ENCODE assay signal across 8 cellular contexts in genomic region chr1:72284398-72285073, GRCh38. TPM values are rescaled to one million over a fixed set of nuclear protein-coding genes. Genes with fewer than 3 reads are reported as not detected.
DNase-seq lines count a peak whose midpoint lies in the region; ATAC-seq and TF ChIP-seq lines count a peak whose summit lies in the region.

No MANE protein-coding gene starts in this region.

- DNase-seq in ELR (ENCODE audit: low read depth) = peak; percentile 96
- DNase-seq in HK-2 (ENCODE audit: unreplicated experiment) = peak; percentile 64
- peak in 2 of 3 donors; percentile 45 to 48 for DNase-seq in Peyer's patch
- DNase-seq in colonic mucosa = peak; percentile 22
- DNase-seq in left colon = peak; percentile 23 to 27
- no peak for DNase-seq in DMS114 treated with DMSO at 0.1 percent for 48 hours (lab: John Stamatoyannopoulos, UW; ENCODE audit: unreplicated experiment)

- H3K4me3 ChIP-seq in Peyer's patch (peak overlapping the region; percentile 36 to 63 (median 50)), colonic mucosa (peak overlapping the region; percentile 49)

- H3K9ac ChIP-seq in colonic mucosa (ENCODE audit: low read depth in 2 of 2, low read length in 2 of 2) = peak overlapping the region; percentile 41 to 58

- TF ChIP-seq CTCF in Peyer's patch (IDR thresholded peaks at IDR 0.05) (no peak), colonic mucosa (IDR thresholded peaks at IDR 0.05) (no peak)

- intact Hi-C loops in colonic mucosa (cut with DNase I) = no loop called here
- intact Hi-C loops in left colon (cut with DNase I, micrococcal nuclease) = loop anchor here in 1 of 2 donors (10.0 kb wide), 1 partner anchor 220 kb away; no protein-coding TSS in a partner anchor

- peaks cover 15% of the 10 kb centered on the region for H3K4me1 Mint-ChIP-seq in stimulated activated memory B cell treated with anti-CD40 and anti-IgM and Interleukin-4, amounts not matched to agents 10 μg/mL and 1 μg/mL and 100 μg/mL, for 72 hours

- ATAC-seq in GM21447 (IDR thresholded peaks at IDR 0.05; ENCODE audit: unreplicated experiment) = peak; percentile 59
- ATAC-seq in left colon = no peak
- peak; percentile 48 for ATAC-seq in stimulated activated memory B cell treated with anti-CD40 and anti-IgM and Interleukin-4, amounts not matched to agents 10 μg/mL and 1 μg/mL and 100 μg/mL, for 72 hours

- TF ChIP-seq POLR2A in Peyer's patch (IDR thresholded peaks at IDR 0.05) = no peak

- H3K36me3 Mint-ChIP-seq in stimulated activated memory B cell treated with anti-CD40 and anti-IgM and Interleukin-4, amounts not matched to agents 10 μg/mL and 1 μg/mL and 100 μg/mL, for 72 hours = no peaks in the 10 kb centered on the region

- H3K27me3 ChIP-seq in Peyer's patch (no peaks in the 10 kb centered on the region), colonic mucosa (peaks cover 7% of the 10 kb centered on the region)

- no peak overlapping the region for H3K4me3 Mint-ChIP-seq in stimulated activated memory B cell treated with anti-CD40 and anti-IgM and Interleukin-4, amounts not matched to agents 10 μg/mL and 1 μg/mL and 100 μg/mL, for 72 hours

- no peaks in the 10 kb centered on the region for H3K9me3 Mint-ChIP-seq in stimulated activated memory B cell treated with anti-CD40 and anti-IgM and Interleukin-4, amounts not matched to agents 10 μg/mL and 1 μg/mL and 100 μg/mL, for 72 hours

- no peaks in the 10 kb centered on the region for H3K36me3 ChIP-seq in Peyer's patch
- no peaks in the 10 kb centered on the region for H3K36me3 ChIP-seq in colonic mucosa

- peaks cover 12% of the 10 kb centered on the region for H3K27me3 Mint-ChIP-seq in stimulated activated memory B cell treated with anti-CD40 and anti-IgM and Interleukin-4, amounts not matched to agents 10 μg/mL and 1 μg/mL and 100 μg/mL, for 72 hours

- no peaks in the 10 kb centered on the region for H3K9me3 ChIP-seq in Peyer's patch
- no peaks in the 10 kb centered on the region for H3K9me3 ChIP-seq in colonic mucosa

- H3K27ac Mint-ChIP-seq in stimulated activated memory B cell treated with anti-CD40 and anti-IgM and Interleukin-4, amounts not matched to agents 10 μg/mL and 1 μg/mL and 100 μg/mL, for 72 hours = no peak overlapping the region

- H3K4me1 ChIP-seq in Peyer's patch (no peaks in the 10 kb centered on the region), colonic mucosa (no peaks in the 10 kb centered on the region)

- H3K27ac ChIP-seq in Peyer's patch (peak overlapping the region; percentile 61 to 90 (median 69)), colonic mucosa (peak overlapping the region; percentile 82)

RNA-seq across cellular contexts. Expression of gene NEGR1, which starts 2.2 kb away (rescaled TPM):
- total RNA-seq in Peyer's patch (1 to 10 TPM; 1.6 to 4.7 (median 2.3) TPM), colonic mucosa (1 to 10 TPM; 4.0 to 9.2 TPM), left colon (10 to 100 TPM in 1 of 2 donors, 1 to 10 TPM in 1; 4.2 to 13.1 TPM)
